ENCODE assay signal across 8 cellular contexts in genomic region chr7:100694196-100694745, GRCh38. TPM values are rescaled to one million over a fixed set of nuclear protein-coding genes. Genes with fewer than 3 reads are reported as not detected.
DNase-seq lines count a peak whose midpoint lies in the region; ATAC-seq and TF ChIP-seq lines count a peak whose summit lies in the region.

Gene GIGYF1, minus strand, starts transcription at chr7:100694250. Its CDS starts 6,012 bp downstream, at chr7:100688238.

- H3K27ac ChIP-seq in HUES64 (ENCODE audit: low read depth, low read length) (peak within 1 kb of the TSS; percentile 96), SJSA1 (no peak within 1 kb of the TSS), neutrophil (peak within 1 kb of the TSS; percentile 65), tibial nerve (peak within 1 kb of the TSS; percentile 87 to 97 (median 92))

- H3K36me3 ChIP-seq in HUES64 (ENCODE audit: insufficient read depth, low read length) (peaks cover 15% of the 10 kb centered on the region), SJSA1 (peaks cover 12% of the 10 kb centered on the region), neutrophil (peaks cover 2% of the 10 kb centered on the region), tibial nerve (peaks cover 0 to 1% (median 0%) of the 10 kb centered on the region in 3 donors)

- TF ChIP-seq POLR2A in tibial nerve (IDR thresholded peaks at IDR 0.05), result no peak

- H3K27me3 ChIP-seq in HUES64 (ENCODE audit: insufficient read depth, low read length) (no peaks in the 10 kb centered on the region), SJSA1 (replicated peaks) (peaks cover 13% of the 10 kb centered on the region), neutrophil (peaks cover 42% of the 10 kb centered on the region), tibial nerve (no peaks in the 10 kb centered on the region)

- H3K4me1 ChIP-seq in HUES64 (ENCODE audit: insufficient read depth, low read length) (peaks cover 19% of the 10 kb centered on the region), SJSA1 (replicated peaks) (peaks cover 12% of the 10 kb centered on the region), neutrophil (ENCODE audit: control insufficient read depth in 1 of 2, insufficient read depth in 1 of 2, low read depth in 1 of 2, low read length in 1 of 2) (peaks cover 25 to 28% of the 10 kb centered on the region in 2 experiments), tibial nerve (peaks cover 0 to 49% (median 40%) of the 10 kb centered on the region in 4 donors)

- no peaks in the 10 kb centered on the region for H3K9me3 ChIP-seq in HUES64 (ENCODE audit: insufficient read depth, low read depth, low read length)
- H3K9me3 ChIP-seq in SJSA1 (replicated peaks), result 0 out of 2 replicates have a peak, but pooled peaks cover 2% of the 10 kb centered on the region
- H3K9me3 ChIP-seq in neutrophil, result no peaks in the 10 kb centered on the region
- H3K9me3 ChIP-seq in tibial nerve, result no peaks in the 10 kb centered on the region

- ATAC-seq in GM19035 (IDR thresholded peaks at IDR 0.05; ENCODE audit: unreplicated experiment), result peak; percentile 64

- DNase-seq in AG09309 (ENCODE audit: low read depth), result no peak
- DNase-seq in SJSA1 (ENCODE audit: low read depth in 1 of 2, low spot score in 2 of 2), result peak; percentile 14 to 65
- peak; percentile 76 for DNase-seq in activated naive CD4-positive, alpha-beta T cell treated with anti-CD3 and anti-CD28 coated beads, Interleukin-2, amount 50 U/mL, for 16 hours
- peak; percentile 69 for DNase-seq in globus pallidus (ENCODE audit: low spot score)
- DNase-seq in tibial nerve (ENCODE audit: low spot score in 2 of 2), result peak in 1 of 2 donors; percentile 69

- H3K4me3 ChIP-seq in AG09309 (ENCODE audit: control insufficient read depth, low read depth, low read length) (peak within 1 kb of the TSS; percentile 72), HUES64 (ENCODE audit: low read length) (peak within 1 kb of the TSS; percentile 94), SJSA1 (peak within 1 kb of the TSS; percentile 89), neutrophil (ENCODE audit: low read depth in 1 of 2, low read length in 1 of 2) (peak within 1 kb of the TSS; percentile 71 to 76), tibial nerve (peak within 1 kb of the TSS; percentile 84 to 99 (median 92))

- H3K9ac ChIP-seq in HUES64 (ENCODE audit: low read depth, low read length), result peak within 1 kb of the TSS; percentile 90

- WGBS in HUES64, result under 1% methylated on average over 49 of the region's 81 CpGs
- 0 to 1% methylated on average over 11 to 26 of the region's 81 CpGs for WGBS in tibial nerve, 2 donors

- TF ChIP-seq CTCF in AG09309 (IDR thresholded peaks at IDR 0.05; ENCODE audit: control insufficient read depth, insufficient read depth, low read depth, low read length, missing control alignments) (no peak), neutrophil (IDR thresholded peaks at IDR 0.05) (no peak), tibial nerve (IDR thresholded peaks at IDR 0.05) (no peak)

- TF ChIP-seq EP300 in tibial nerve (IDR thresholded peaks at IDR 0.05), result no peak

RNA-seq across cellular contexts. Expression of gene GIGYF1, which starts in this region (rescaled TPM):
- polyA plus RNA-seq in HUES64 (2013, experiment 1 of 2), result 48.3 TPM
- 40.5 TPM for polyA plus RNA-seq in HUES64 (2013, experiment 2 of 2)
- total RNA-seq in SJSA1 (2014; rRNA removed; shearing (Covaris generic)), result 9.9 and 15.5 TPM in 2 replicates
- 10 to 100 TPM; 50.9 to 98.1 (median 64.7) TPM for total RNA-seq in tibial nerve
